Comparison of ENCODE assay signal across 13 cellular contexts in the genomic region with DNA sequence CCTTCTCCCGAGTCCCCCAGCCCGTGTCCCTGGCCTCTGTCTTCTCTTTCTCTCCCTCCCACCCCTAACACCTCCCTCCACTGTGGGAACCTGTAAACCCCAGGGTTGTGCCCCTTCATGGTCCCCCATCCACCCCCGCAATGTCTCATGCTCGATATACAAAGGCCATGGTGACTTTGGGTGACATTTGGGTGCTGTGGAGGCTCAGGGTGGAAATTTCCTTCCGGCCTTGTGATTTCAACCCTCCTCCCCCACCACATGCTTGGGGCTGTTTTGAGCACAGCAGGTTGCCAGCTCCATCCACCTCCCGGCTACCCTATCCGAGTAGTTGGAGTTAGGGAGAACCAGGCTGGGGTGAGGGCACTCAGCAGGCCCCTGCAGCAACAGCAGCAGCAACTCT. TPM values are rescaled to one million over a fixed set of nuclear protein-coding genes. Genes with fewer than 3 reads are reported as not detected.
DNase-seq lines count a peak whose midpoint lies in the region; ATAC-seq and FAIRE-seq lines count a peak whose summit lies in the region.
"Had no signal": no experiment of that assay in that cellular context is flagged by ENCODE, and none has a peak within 500 bp of the region (broad histone marks: within the 10 kb centered on the region; RNA-seq: fewer than 3 reads in every experiment).

No MANE protein-coding gene starts in this region.

- peak overlapping the region; percentile 13 for H3K4me3 ChIP-seq in CD4-positive, CD25-positive, alpha-beta regulatory T cell (ENCODE audit: low read depth, low read length)
- H3K4me3 ChIP-seq in Karpas-422 (ENCODE audit: low read length), result no peak overlapping the region
- H3K4me3 ChIP-seq: adrenal gland, SJCRH30 had no signal

- H3K27ac Mint-ChIP-seq in CD4-positive, CD25-positive, alpha-beta regulatory T cell, result peak overlapping the region; percentile 91 to 95 (median 94)
- H3K27ac Mint-ChIP-seq in activated naive CD4-positive, alpha-beta T cell treated with anti-CD3 and anti-CD28 coated beads for 36 hours, result peak overlapping the region; percentile 74
- H3K27ac Mint-ChIP-seq: nephron progenitor cell had no signal

- no peaks in the 10 kb centered on the region for H3K9me2 ChIP-seq in Karpas-422 (replicated peaks; ENCODE audit: insufficient read depth, low read length)

- H3K27me3 Mint-ChIP-seq in CD4-positive, CD25-positive, alpha-beta regulatory T cell, result no peaks in the 10 kb centered on the region
- H3K27me3 Mint-ChIP-seq in activated naive CD4-positive, alpha-beta T cell treated with anti-CD3 and anti-CD28 coated beads for 36 hours (ENCODE audit: low read depth), result no peaks in the 10 kb centered on the region

- peak in 2 of 3 donors; percentile 53 to 79 for DNase-seq in CD4-positive, CD25-positive, alpha-beta regulatory T cell
- DNase-seq in T-helper 2 cell, result peak in 3 of 5 experiments; percentile 23 to 67 (median 25)
- peak; percentile 69 for DNase-seq in activated naive CD4-positive, alpha-beta T cell treated with anti-CD3 and anti-CD28 coated beads for 36 hours
- DNase-seq in stimulated activated CD4-positive, alpha-beta T cell treated with anti-CD3 and anti-CD28 coated beads, Interleukin-15, amount 100 ng/mL, for 48 hours (ENCODE audit: low read depth in 2 of 2), result peak; percentile 44 to 52
- no peak for DNase-seq in NCI-H1048 (lab: John Stamatoyannopoulos, UW)
- DNase-seq in HTR-8/SVneo (ENCODE audit: insufficient read length, low spot score), result no peak
- DNase-seq in Karpas-422, result no peak
- DNase-seq in HCEC 1CT, result no peak
- DNase-seq: adrenal gland; effector CD8-positive, alpha-beta T cell; NCI-H446 treated with DMSO at 0.1 percent for 48 hours; nephron progenitor cell; SJCRH30 had no signal

- H3K36me3 Mint-ChIP-seq in CD4-positive, CD25-positive, alpha-beta regulatory T cell, result peaks cover 33% of the 10 kb centered on the region
- peaks cover 17% of the 10 kb centered on the region for H3K36me3 Mint-ChIP-seq in activated naive CD4-positive, alpha-beta T cell treated with anti-CD3 and anti-CD28 coated beads for 36 hours (ENCODE audit: low read depth)

- peak overlapping the region; percentile 69 to 83 (median 78) for H3K4me3 Mint-ChIP-seq in CD4-positive, CD25-positive, alpha-beta regulatory T cell
- no peak overlapping the region for H3K4me3 Mint-ChIP-seq in activated naive CD4-positive, alpha-beta T cell treated with anti-CD3 and anti-CD28 coated beads for 36 hours
- H3K4me3 Mint-ChIP-seq: nephron progenitor cell had no signal

- no peak overlapping the region for H2AFZ ChIP-seq in Karpas-422 (ENCODE audit: low read length)

- H4K20me1 ChIP-seq in Karpas-422 (ENCODE audit: insufficient read depth, low read depth, low read length), result peaks cover 6% of the 10 kb centered on the region; the same call in 1 of the 2 replicates

- intact Hi-C loops in activated naive CD4-positive, alpha-beta T cell treated with anti-CD3 and anti-CD28 coated beads for 36 hours (cut with micrococcal nuclease), result no loop called here

- H3K4me1 Mint-ChIP-seq in CD4-positive, CD25-positive, alpha-beta regulatory T cell, result peaks cover 24 to 87% (median 47%) of the 10 kb centered on the region in 4 donors
- peaks cover 49% of the 10 kb centered on the region for H3K4me1 Mint-ChIP-seq in activated naive CD4-positive, alpha-beta T cell treated with anti-CD3 and anti-CD28 coated beads for 36 hours (ENCODE audit: low read depth)

- no peaks in the 10 kb centered on the region for H3K9me3 Mint-ChIP-seq in CD4-positive, CD25-positive, alpha-beta regulatory T cell
- no peaks in the 10 kb centered on the region for H3K9me3 Mint-ChIP-seq in activated naive CD4-positive, alpha-beta T cell treated with anti-CD3 and anti-CD28 coated beads for 36 hours
- H3K9me3 Mint-ChIP-seq: nephron progenitor cell had no signal

- CTCF ChIA-PET in activated naive CD4-positive, alpha-beta T cell treated with anti-CD3 and anti-CD28 coated beads for 36 hours (lab: Charles Lee), result interaction anchor here (13.7 kb wide), 1 partner anchor 82 kb away, joined by 301 read pairs; no protein-coding TSS in a partner anchor

- ATAC-seq in CD4-positive, CD25-positive, alpha-beta regulatory T cell (ENCODE audit: low read depth in 2 of 2), result peak; percentile 33 to 42

- peak overlapping the region; percentile 75 for H3K27ac ChIP-seq in CD4-positive, CD25-positive, alpha-beta regulatory T cell (ENCODE audit: insufficient read depth, low read length, poor library complexity, severe bottlenecking)
- no peak overlapping the region for H3K27ac ChIP-seq in Karpas-422 (ENCODE audit: low read length)
- H3K27ac ChIP-seq: adrenal gland, SJCRH30 had no signal

- H3K36me3 ChIP-seq in CD4-positive, CD25-positive, alpha-beta regulatory T cell (ENCODE audit: control insufficient read depth, insufficient read depth, low read length), result peaks cover 79% of the 10 kb centered on the region
- H3K36me3 ChIP-seq in Karpas-422 (ENCODE audit: insufficient read depth, low read length), result no peaks in the 10 kb centered on the region
- H3K36me3 ChIP-seq: SJCRH30 had no signal

- no peaks in the 10 kb centered on the region for H3K9me3 ChIP-seq in CD4-positive, CD25-positive, alpha-beta regulatory T cell (ENCODE audit: control insufficient read depth in 2 of 2, low read length in 2 of 2)
- H3K9me3 ChIP-seq in Karpas-422 (ENCODE audit: low read length), result no peaks in the 10 kb centered on the region
- H3K9me3 ChIP-seq: adrenal gland, SJCRH30 had no signal

- H3K27me3 ChIP-seq in CD4-positive, CD25-positive, alpha-beta regulatory T cell (ENCODE audit: control insufficient read depth, insufficient read depth, low read length), result no peaks in the 10 kb centered on the region
- no peaks in the 10 kb centered on the region for H3K27me3 ChIP-seq in Karpas-422 (ENCODE audit: low read length)
- H3K27me3 ChIP-seq: adrenal gland, SJCRH30 had no signal

- peaks cover 70% of the 10 kb centered on the region for H3K4me1 ChIP-seq in CD4-positive, CD25-positive, alpha-beta regulatory T cell (ENCODE audit: control insufficient read depth, insufficient read depth, low read length, poor library complexity, severe bottlenecking)
- peaks cover 8% of the 10 kb centered on the region for H3K4me1 ChIP-seq in Karpas-422 (ENCODE audit: low read length)
- H3K4me1 ChIP-seq: adrenal gland, SJCRH30 had no signal

- no peak overlapping the region for H3K9ac ChIP-seq in Karpas-422 (ENCODE audit: low read length)

- H3K4me2 ChIP-seq in Karpas-422 (ENCODE audit: low read depth, low read length, poor library complexity, severe bottlenecking), result no peak overlapping the region

- no peak for FAIRE-seq in HTR-8/SVneo (lab: Jason Lieb, UNC)

- H3K79me2 ChIP-seq in Karpas-422 (ENCODE audit: low read length), result no peaks in the 10 kb centered on the region

RNA-seq across cellular contexts. Expression of a gene that starts 25.7 kb away (rescaled TPM):
- 96.0 TPM for total RNA-seq in CD4-positive, CD25-positive, alpha-beta regulatory T cell
- 10 to 100 TPM in 2 of 4 donors, 1 to 10 TPM in 2; 8.1 to 11.6 (median 9.9) TPM for polyA plus RNA-seq in CD4-positive, CD25-positive, alpha-beta regulatory T cell
- 10 to 100 TPM; 20.0 to 23.3 TPM for total RNA-seq in activated naive CD4-positive, alpha-beta T cell treated with anti-CD3 and anti-CD28 coated beads for 36 hours
- total RNA-seq in Karpas-422 (2014; rRNA removed; shearing (Covaris generic); ENCODE audit: low replicate concordance), result 30.9 and 36.2 TPM in 2 replicates

RNA-seq across cellular contexts. Expression of a gene that starts 37.3 kb away (rescaled TPM):
- total RNA-seq in CD4-positive, CD25-positive, alpha-beta regulatory T cell, result 252 TPM
- 100 to 1,000 TPM; 347 to 450 (median 421) TPM for polyA plus RNA-seq in CD4-positive, CD25-positive, alpha-beta regulatory T cell
- total RNA-seq in activated naive CD4-positive, alpha-beta T cell treated with anti-CD3 and anti-CD28 coated beads for 36 hours, result 10 to 100 TPM; 69.4 to 75.7 TPM
- not detected in 2 replicates for total RNA-seq in Karpas-422 (2014; rRNA removed; shearing (Covaris generic); ENCODE audit: low replicate concordance)

Comparison
In these comparisons a context has a peak if more than half of its experiments do, and no peak if none do; other contexts are left out.
1. DNase-seq: peak in CD4-positive, CD25-positive, alpha-beta regulatory T cell (2 of 3), T-helper 2 cell (3 of 5), activated naive CD4-positive, alpha-beta T cell treated with anti-CD3 and anti-CD28 coated beads for 36 hours (single experiment) and stimulated activated CD4-positive, alpha-beta T cell treated with anti-CD3 and anti-CD28 coated beads, Interleukin-15, amount 100 ng/mL, for 48 hours (2 of 2); none in NCI-H1048 (single experiment), HTR-8/SVneo (single experiment), Karpas-422 (single experiment) and HCEC 1CT (single experiment).
2. RNA of a gene that starts 37.3 kb away (total RNA-seq): 252 TPM in CD4-positive, CD25-positive, alpha-beta regulatory T cell (single experiment) and 69.4 to 75.7 TPM in activated naive CD4-positive, alpha-beta T cell treated with anti-CD3 and anti-CD28 coated beads for 36 hours; not detected in Karpas-422; every median in the first group is over 10 times any median in the second.